10 cellular contexts compared by ENCODE assay signal in genomic region chr4:43356786-43357185, GRCh38.
"Had no signal": no experiment of that assay in that cellular context is flagged by ENCODE, and none has a peak within 500 bp of the region (broad histone marks: within the 10 kb centered on the region; RNA-seq: fewer than 3 reads in every experiment).

No MANE protein-coding gene starts in this region.

- ATAC-seq: HCT116, K562 had no signal

- H3K9me3 ChIP-seq: HAP-1 had no signal

- H3K36me3 ChIP-seq: HAP-1 had no signal

- H3K4me3 Mint-ChIP-seq: HFFc6 had no signal

- H3K4me3 ChIP-seq: GM23248, HAP-1, K562 had no signal

- H2AFZ ChIP-seq: GM23248 had no signal

- H3K27ac Mint-ChIP-seq: HFFc6 had no signal

- H3K27ac ChIP-seq: GM23248, HL-60 had no signal

- FAIRE-seq: K562 had no signal

- DNase-seq: GM23248, GOT3, H7, HFFc6, IMR-90, KG1 had no signal

- H3K9ac ChIP-seq: GM23248 had no signal

- H3K4me1 ChIP-seq: HAP-1 had no signal
